ENCODE assay signal across 1 cellular context in the genomic region with DNA sequence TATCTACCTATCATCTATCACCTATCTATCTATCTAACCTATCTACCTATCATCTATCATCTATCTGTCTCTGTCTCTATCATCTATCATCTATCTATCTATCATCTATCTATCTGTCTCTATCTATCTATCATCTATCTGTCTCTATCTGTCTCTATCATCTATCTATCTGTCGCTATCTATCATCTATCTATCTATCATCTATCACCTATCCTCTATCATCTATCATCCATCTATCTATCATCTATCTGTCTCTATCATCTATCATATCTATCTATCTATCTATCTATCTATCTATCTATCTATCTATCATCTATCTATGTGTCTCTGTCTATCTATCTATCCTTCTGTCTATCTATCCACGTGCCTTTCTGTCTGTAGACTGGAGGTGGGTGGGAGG.
TF ChIP-seq lines count a peak whose summit lies in the region.

No MANE protein-coding gene starts in this region.

TF ChIP-seq in K562, 482 proteins besides CTCF, POLR2A, EP300 and RAD21 (continued from another document and continues in another):
- TF ChIP-seq, protein P1, sequence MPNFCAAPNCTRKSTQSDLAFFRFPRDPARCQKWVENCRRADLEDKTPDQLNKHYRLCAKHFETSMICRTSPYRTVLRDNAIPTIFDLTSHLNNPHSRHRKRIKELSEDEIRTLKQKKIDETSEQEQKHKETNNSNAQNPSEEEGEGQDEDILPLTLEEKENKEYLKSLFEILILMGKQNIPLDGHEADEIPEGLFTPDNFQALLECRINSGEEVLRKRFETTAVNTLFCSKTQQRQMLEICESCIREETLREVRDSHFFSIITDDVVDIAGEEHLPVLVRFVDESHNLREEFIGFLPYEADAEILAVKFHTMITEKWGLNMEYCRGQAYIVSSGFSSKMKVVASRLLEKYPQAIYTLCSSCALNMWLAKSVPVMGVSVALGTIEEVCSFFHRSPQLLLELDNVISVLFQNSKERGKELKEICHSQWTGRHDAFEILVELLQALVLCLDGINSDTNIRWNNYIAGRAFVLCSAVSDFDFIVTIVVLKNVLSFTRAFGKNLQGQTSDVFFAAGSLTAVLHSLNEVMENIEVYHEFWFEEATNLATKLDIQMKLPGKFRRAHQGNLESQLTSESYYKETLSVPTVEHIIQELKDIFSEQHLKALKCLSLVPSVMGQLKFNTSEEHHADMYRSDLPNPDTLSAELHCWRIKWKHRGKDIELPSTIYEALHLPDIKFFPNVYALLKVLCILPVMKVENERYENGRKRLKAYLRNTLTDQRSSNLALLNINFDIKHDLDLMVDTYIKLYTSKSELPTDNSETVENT (CRISPR knock-in tag; IDR thresholded peaks at IDR 0.05) = no peak
- TF ChIP-seq KHSRP (IDR thresholded peaks at IDR 0.05) (no peak), ZNF830 (CRISPR knock-in tag; IDR thresholded peaks at IDR 0.05) (no peak), CXXC5 (CRISPR knock-in tag; IDR thresholded peaks at IDR 0.05) (no peak), MXI1 (IDR thresholded peaks at IDR 0.05; ENCODE audit: low read depth, low read length) (no peak), ZNF217 (CRISPR knock-in tag; IDR thresholded peaks at IDR 0.05) (no peak), CHD2 (IDR thresholded peaks at IDR 0.05; ENCODE audit: low read depth, low read length) (no peak), BCOR (IDR thresholded peaks at IDR 0.05) (peak; percentile 65; the same call in 1 of the 2 replicates), ZNF324 (CRISPR knock-in tag; IDR thresholded peaks at IDR 0.05) (no peak), NEUROD1 (IDR thresholded peaks at IDR 0.05; ENCODE audit: borderline replicate concordance, low read depth, low read length, partially characterized antibody) (no peak), ILK (tag; IDR thresholded peaks at IDR 0.05; ENCODE audit: borderline replicate concordance, low read depth) (no peak), MEIS2 (IDR thresholded peaks at IDR 0.05; ENCODE audit: partially characterized antibody) (no peak), NRF1 (conservative IDR thresholded peaks at IDR 0.05 in 1 of 2, IDR thresholded peaks at IDR 0.05 in 1 of 2) (no peak), FOXJ3 (CRISPR knock-in tag; IDR thresholded peaks at IDR 0.05) (no peak), CBX8 (IDR thresholded peaks at IDR 0.05; ENCODE audit: borderline replicate concordance, extremely low read depth, low read depth, low read length, poor library complexity, severe bottlenecking) (no peak), CCNT2 (IDR thresholded peaks at IDR 0.05; ENCODE audit: borderline replicate concordance, extremely low read depth, insufficient read length, low read depth, low read length) (no peak), CAMTA2 (CRISPR knock-in tag; conservative IDR thresholded peaks at IDR 0.05) (no peak), RBM25 (IDR thresholded peaks at IDR 0.05; ENCODE audit: low read depth, low read length, severe bottlenecking) (no peak), SMAD2 (IDR thresholded peaks at IDR 0.05; ENCODE audit: low read depth, low read length) (no peak), STAT5B (CRISPR knock-in tag; IDR thresholded peaks at IDR 0.05) (no peak), SRSF1 (IDR thresholded peaks at IDR 0.05; ENCODE audit: low read depth, low read length) (no peak), MBD2 (IDR thresholded peaks at IDR 0.05; ENCODE audit: borderline replicate concordance, low read depth) (no peak), HDAC6 (IDR thresholded peaks at IDR 0.05; ENCODE audit: low read depth, low read length) (no peak), NFYB (IDR thresholded peaks at IDR 0.05; ENCODE audit: extremely low read depth, insufficient read length) (no peak), MTA2 (IDR thresholded peaks at IDR 0.05; ENCODE audit: low read depth) (0 out of 2 replicates have a peak, but pooled peaks have one; percentile 9), IFI16 (CRISPR knock-in tag; IDR thresholded peaks at IDR 0.05) (no peak), CEBPB (tag; IDR thresholded peaks at IDR 0.05) (no peak), ZFX (CRISPR knock-in tag; IDR thresholded peaks at IDR 0.05) (no peak), HNRNPH1 (optimal IDR thresholded peaks at IDR 0.05; ENCODE audit: low read depth, low read length) (no peak), RFX5 (IDR thresholded peaks at IDR 0.05; ENCODE audit: low read depth, low read length) (no peak), HLTF (IDR thresholded peaks at IDR 0.05) (peak; percentile 65; the same call in 1 of the 2 replicates), MYBL2 (IDR thresholded peaks at IDR 0.05; ENCODE audit: low read depth) (no peak), MYBL2 (CRISPR knock-in tag; IDR thresholded peaks at IDR 0.05; ENCODE audit: borderline replicate concordance) (no peak), ZNF23 (CRISPR knock-in tag; IDR thresholded peaks at IDR 0.05) (no peak), HDAC1 (IDR thresholded peaks at IDR 0.05) (peak in 1 of 2 experiments; percentile 46; a peak in 2 of 4 replicates), DIDO1 (tag; IDR thresholded peaks at IDR 0.05; ENCODE audit: low read depth) (no peak), NR2C1 (IDR thresholded peaks at IDR 0.05) (0 out of 2 replicates have a peak, but pooled peaks have one; percentile 16), NR2C1 (tag; IDR thresholded peaks at IDR 0.05) (no peak)
- TF ChIP-seq, protein P2, sequence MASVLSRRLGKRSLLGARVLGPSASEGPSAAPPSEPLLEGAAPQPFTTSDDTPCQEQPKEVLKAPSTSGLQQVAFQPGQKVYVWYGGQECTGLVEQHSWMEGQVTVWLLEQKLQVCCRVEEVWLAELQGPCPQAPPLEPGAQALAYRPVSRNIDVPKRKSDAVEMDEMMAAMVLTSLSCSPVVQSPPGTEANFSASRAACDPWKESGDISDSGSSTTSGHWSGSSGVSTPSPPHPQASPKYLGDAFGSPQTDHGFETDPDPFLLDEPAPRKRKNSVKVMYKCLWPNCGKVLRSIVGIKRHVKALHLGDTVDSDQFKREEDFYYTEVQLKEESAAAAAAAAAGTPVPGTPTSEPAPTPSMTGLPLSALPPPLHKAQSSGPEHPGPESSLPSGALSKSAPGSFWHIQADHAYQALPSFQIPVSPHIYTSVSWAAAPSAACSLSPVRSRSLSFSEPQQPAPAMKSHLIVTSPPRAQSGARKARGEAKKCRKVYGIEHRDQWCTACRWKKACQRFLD (CRISPR knock-in tag; IDR thresholded peaks at IDR 0.05) = no peak
- TF ChIP-seq, protein P3, sequence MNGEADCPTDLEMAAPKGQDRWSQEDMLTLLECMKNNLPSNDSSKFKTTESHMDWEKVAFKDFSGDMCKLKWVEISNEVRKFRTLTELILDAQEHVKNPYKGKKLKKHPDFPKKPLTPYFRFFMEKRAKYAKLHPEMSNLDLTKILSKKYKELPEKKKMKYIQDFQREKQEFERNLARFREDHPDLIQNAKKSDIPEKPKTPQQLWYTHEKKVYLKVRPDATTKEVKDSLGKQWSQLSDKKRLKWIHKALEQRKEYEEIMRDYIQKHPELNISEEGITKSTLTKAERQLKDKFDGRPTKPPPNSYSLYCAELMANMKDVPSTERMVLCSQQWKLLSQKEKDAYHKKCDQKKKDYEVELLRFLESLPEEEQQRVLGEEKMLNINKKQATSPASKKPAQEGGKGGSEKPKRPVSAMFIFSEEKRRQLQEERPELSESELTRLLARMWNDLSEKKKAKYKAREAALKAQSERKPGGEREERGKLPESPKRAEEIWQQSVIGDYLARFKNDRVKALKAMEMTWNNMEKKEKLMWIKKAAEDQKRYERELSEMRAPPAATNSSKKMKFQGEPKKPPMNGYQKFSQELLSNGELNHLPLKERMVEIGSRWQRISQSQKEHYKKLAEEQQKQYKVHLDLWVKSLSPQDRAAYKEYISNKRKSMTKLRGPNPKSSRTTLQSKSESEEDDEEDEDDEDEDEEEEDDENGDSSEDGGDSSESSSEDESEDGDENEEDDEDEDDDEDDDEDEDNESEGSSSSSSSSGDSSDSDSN (IDR thresholded peaks at IDR 0.05; ENCODE audit: borderline replicate concordance in 1 of 2, low read depth in 2 of 2, low read length in 2 of 2) = no peak
- TF ChIP-seq, protein P4, sequence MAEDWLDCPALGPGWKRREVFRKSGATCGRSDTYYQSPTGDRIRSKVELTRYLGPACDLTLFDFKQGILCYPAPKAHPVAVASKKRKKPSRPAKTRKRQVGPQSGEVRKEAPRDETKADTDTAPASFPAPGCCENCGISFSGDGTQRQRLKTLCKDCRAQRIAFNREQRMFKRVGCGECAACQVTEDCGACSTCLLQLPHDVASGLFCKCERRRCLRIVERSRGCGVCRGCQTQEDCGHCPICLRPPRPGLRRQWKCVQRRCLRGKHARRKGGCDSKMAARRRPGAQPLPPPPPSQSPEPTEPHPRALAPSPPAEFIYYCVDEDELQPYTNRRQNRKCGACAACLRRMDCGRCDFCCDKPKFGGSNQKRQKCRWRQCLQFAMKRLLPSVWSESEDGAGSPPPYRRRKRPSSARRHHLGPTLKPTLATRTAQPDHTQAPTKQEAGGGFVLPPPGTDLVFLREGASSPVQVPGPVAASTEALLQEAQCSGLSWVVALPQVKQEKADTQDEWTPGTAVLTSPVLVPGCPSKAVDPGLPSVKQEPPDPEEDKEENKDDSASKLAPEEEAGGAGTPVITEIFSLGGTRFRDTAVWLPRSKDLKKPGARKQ (CRISPR knock-in tag; IDR thresholded peaks at IDR 0.05) = no peak
- TF ChIP-seq, protein P5, sequence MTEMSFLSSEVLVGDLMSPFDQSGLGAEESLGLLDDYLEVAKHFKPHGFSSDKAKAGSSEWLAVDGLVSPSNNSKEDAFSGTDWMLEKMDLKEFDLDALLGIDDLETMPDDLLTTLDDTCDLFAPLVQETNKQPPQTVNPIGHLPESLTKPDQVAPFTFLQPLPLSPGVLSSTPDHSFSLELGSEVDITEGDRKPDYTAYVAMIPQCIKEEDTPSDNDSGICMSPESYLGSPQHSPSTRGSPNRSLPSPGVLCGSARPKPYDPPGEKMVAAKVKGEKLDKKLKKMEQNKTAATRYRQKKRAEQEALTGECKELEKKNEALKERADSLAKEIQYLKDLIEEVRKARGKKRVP (CRISPR knock-in tag; IDR thresholded peaks at IDR 0.05) = no peak
- TF ChIP-seq, protein P6, sequence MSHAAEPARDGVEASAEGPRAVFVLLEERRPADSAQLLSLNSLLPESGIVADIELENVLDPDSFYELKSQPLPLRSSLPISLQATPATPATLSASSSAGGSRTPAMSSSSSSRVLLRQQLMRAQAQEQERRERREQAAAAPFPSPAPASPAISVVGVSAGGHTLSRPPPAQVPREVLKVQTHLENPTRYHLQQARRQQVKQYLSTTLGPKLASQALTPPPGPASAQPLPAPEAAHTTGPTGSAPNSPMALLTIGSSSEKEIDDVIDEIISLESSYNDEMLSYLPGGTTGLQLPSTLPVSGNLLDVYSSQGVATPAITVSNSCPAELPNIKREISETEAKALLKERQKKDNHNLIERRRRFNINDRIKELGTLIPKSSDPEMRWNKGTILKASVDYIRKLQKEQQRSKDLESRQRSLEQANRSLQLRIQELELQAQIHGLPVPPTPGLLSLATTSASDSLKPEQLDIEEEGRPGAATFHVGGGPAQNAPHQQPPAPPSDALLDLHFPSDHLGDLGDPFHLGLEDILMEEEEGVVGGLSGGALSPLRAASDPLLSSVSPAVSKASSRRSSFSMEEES (CRISPR knock-in tag; IDR thresholded peaks at IDR 0.05) = no peak
- TF ChIP-seq, protein P7, sequence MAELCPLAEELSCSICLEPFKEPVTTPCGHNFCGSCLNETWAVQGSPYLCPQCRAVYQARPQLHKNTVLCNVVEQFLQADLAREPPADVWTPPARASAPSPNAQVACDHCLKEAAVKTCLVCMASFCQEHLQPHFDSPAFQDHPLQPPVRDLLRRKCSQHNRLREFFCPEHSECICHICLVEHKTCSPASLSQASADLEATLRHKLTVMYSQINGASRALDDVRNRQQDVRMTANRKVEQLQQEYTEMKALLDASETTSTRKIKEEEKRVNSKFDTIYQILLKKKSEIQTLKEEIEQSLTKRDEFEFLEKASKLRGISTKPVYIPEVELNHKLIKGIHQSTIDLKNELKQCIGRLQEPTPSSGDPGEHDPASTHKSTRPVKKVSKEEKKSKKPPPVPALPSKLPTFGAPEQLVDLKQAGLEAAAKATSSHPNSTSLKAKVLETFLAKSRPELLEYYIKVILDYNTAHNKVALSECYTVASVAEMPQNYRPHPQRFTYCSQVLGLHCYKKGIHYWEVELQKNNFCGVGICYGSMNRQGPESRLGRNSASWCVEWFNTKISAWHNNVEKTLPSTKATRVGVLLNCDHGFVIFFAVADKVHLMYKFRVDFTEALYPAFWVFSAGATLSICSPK (IDR thresholded peaks at IDR 0.05; ENCODE audit: borderline replicate concordance) = no peak
